ENCODE assay signal across 2 cellular contexts in the genomic region with DNA sequence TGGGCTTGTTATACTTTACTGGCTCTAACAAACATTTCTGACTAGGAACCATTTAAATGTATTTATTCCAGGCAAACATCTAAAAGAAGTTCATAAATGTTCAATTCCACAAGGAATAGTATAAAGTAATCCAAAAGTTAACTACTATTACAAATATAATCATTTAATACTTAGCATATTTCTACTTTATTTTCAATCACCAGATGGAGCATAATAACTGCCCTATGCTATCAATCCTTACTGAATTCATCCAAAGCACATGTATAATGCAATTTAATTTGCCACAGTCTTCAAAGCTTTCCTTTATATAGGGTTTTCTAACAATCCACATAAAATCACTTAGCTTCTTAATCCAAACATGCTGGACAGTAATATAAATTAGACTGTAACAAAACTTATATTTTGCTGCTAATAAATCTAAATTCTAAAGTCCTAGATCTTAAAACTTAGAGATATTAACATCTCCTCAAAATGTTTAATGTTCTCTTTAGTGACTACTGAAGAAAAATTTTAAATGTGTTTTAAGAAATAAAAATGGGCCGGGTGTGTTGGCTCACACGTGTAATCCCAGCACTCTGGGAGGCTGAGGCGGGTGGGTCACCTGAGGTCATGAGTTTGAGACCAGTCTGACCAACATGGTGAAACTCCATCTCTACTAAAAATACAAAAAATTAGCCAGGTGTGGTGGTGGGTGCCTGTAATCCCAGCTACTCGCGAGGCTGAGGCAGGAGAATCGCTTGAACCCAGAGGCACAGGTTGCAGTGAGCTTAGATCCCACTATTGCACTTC.
TF ChIP-seq lines count a peak whose summit lies in the region.

No MANE protein-coding gene starts in this region.

TF ChIP-seq in A549, 52 proteins besides CTCF, POLR2A, EP300 and RAD21:
- TF ChIP-seq SMC3 (IDR thresholded peaks at IDR 0.05) (peak; percentile 49), ZNF302 (CRISPR knock-in tag; IDR thresholded peaks at IDR 0.05) (no peak)
TF ChIP-seq in A549: peak in this region for 1.

TF ChIP-seq in HCT116, 20 proteins besides CTCF, POLR2A, EP300 and RAD21:
- TF ChIP-seq ZFX (IDR thresholded peaks at IDR 0.05) (no peak), MAX (IDR thresholded peaks at IDR 0.05) (no peak), CEBPB (IDR thresholded peaks at IDR 0.05; ENCODE audit: low read depth) (no peak), YY1 (IDR thresholded peaks at IDR 0.05; ENCODE audit: extremely low read depth, insufficient replicate concordance, low read depth, low read length) (no peak), FOSL1 (IDR thresholded peaks at IDR 0.05; ENCODE audit: low read depth) (no peak), CBX3 (IDR thresholded peaks at IDR 0.05; ENCODE audit: low read depth) (no peak), EZH2 (IDR thresholded peaks at IDR 0.05) (no peak), SRF (IDR thresholded peaks at IDR 0.05; ENCODE audit: low read depth) (no peak), ZBTB33 (IDR thresholded peaks at IDR 0.05; ENCODE audit: extremely low read depth, insufficient replicate concordance, low read length) (no peak), POLR2AphosphoS5 (IDR thresholded peaks at IDR 0.05; ENCODE audit: low read depth, low read length) (no peak), EZH2phosphoT487 (IDR thresholded peaks at IDR 0.05; ENCODE audit: borderline replicate concordance) (no peak), ELF1 (IDR thresholded peaks at IDR 0.05; ENCODE audit: borderline replicate concordance, low read depth) (no peak), TCF7L2 (IDR thresholded peaks at IDR 0.05; ENCODE audit: borderline replicate concordance, extremely low read depth, insufficient read depth, insufficient read length) (no peak), SIN3A (IDR thresholded peaks at IDR 0.05; ENCODE audit: low read depth) (no peak), JUND (IDR thresholded peaks at IDR 0.05) (no peak), EGR1 (IDR thresholded peaks at IDR 0.05; ENCODE audit: low read depth) (no peak)
- TF ChIP-seq, protein P1, sequence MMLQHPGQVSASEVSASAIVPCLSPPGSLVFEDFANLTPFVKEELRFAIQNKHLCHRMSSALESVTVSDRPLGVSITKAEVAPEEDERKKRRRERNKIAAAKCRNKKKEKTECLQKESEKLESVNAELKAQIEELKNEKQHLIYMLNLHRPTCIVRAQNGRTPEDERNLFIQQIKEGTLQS (IDR thresholded peaks at IDR 0.05): no peak
